Comparison of ENCODE assay signal across 9 cellular contexts in genomic region chr6:79663655-79664054, GRCh38. TPM values are rescaled to one million over a fixed set of nuclear protein-coding genes. Genes with fewer than 3 reads are reported as not detected.
DNase-seq lines count a peak whose midpoint lies in the region; TF ChIP-seq lines count a peak whose summit lies in the region.
"Not testable (repeated sequence)": the region's sequence is repeated elsewhere in the genome, so short reads cannot be mapped to it uniquely, and the experiment has no call there.
"Had no signal": no experiment of that assay in that cellular context is flagged by ENCODE, and none has a peak within 500 bp of the region (broad histone marks: within the 10 kb centered on the region; RNA-seq: fewer than 3 reads in every experiment).

No MANE protein-coding gene starts in this region.

- TF ChIP-seq CTCF in colonic mucosa (IDR thresholded peaks at IDR 0.05); thyroid gland (IDR thresholded peaks at IDR 0.05): not testable (repeated sequence)

- not testable (repeated sequence) for H3K36me3 ChIP-seq in NT2/D1 (ENCODE audit: insufficient read depth, insufficient read length, low read length); colonic mucosa; mucosa of stomach (ENCODE audit: control insufficient read depth, insufficient read depth, low read length); thyroid gland

- H3K9me3 ChIP-seq in NT2/D1 (ENCODE audit: insufficient read depth, low read length); colonic mucosa; mucosa of stomach (ENCODE audit: control insufficient read depth, low read length); thyroid gland: not testable (repeated sequence)

- not testable (repeated sequence) for H3K9me3 Mint-ChIP-seq in activated CD4-positive, alpha-beta memory T cell treated with anti-CD3 and anti-CD28 coated beads for 36 hours

- H3K9ac ChIP-seq in NT2/D1 (ENCODE audit: insufficient read length, low read depth); colonic mucosa (ENCODE audit: low read depth in 2 of 2, low read length in 2 of 2): not testable (repeated sequence)
- peak overlapping the region; percentile 17 for H3K9ac ChIP-seq in mucosa of stomach (ENCODE audit: low read length)

- CTCF ChIA-PET in activated CD4-positive, alpha-beta memory T cell treated with anti-CD3 and anti-CD28 coated beads for 36 hours (lab: Charles Lee), result not testable (repeated sequence)

- H3K4me1 Mint-ChIP-seq in activated CD4-positive, alpha-beta memory T cell treated with anti-CD3 and anti-CD28 coated beads for 36 hours (ENCODE audit: low read depth), result peaks cover 14% of the 10 kb centered on the region

- H3K27ac ChIP-seq in colonic mucosa, result not testable (repeated sequence)
- H3K27ac ChIP-seq in thyroid gland, result peak overlapping the region in 1 of 3 donors; percentile 25

- H3K4me3 Mint-ChIP-seq in activated CD4-positive, alpha-beta memory T cell treated with anti-CD3 and anti-CD28 coated beads for 36 hours, result not testable (repeated sequence)

- WGBS in thyroid gland, 2 donors, result 64 to 77% methylated on average over 5 to 6 of the region's 6 CpGs

- H3K4me1 ChIP-seq in NT2/D1 (ENCODE audit: insufficient read depth, insufficient read length); colonic mucosa: not testable (repeated sequence)
- H3K4me1 ChIP-seq in mucosa of stomach (ENCODE audit: control insufficient read depth, insufficient read depth, low read length), result peaks cover 46% of the 10 kb centered on the region
- H3K4me1 ChIP-seq in thyroid gland, result peaks cover 35 to 41% of the 10 kb centered on the region in 2 donors

- H3K27ac Mint-ChIP-seq in activated CD4-positive, alpha-beta memory T cell treated with anti-CD3 and anti-CD28 coated beads for 36 hours, result not testable (repeated sequence)

- not testable (repeated sequence) for H3K4me3 ChIP-seq in NT2/D1 (ENCODE audit: insufficient read length, low read depth); colonic mucosa; mucosa of stomach (ENCODE audit: low read length); thyroid gland (replicated peaks in 1 of 3)

- not testable (repeated sequence) for H3K27me3 Mint-ChIP-seq in activated CD4-positive, alpha-beta memory T cell treated with anti-CD3 and anti-CD28 coated beads for 36 hours

- DNase-seq in DMS153 (lab: John Stamatoyannopoulos, UW) (peak; percentile 88), NCI-H1417 (lab: John Stamatoyannopoulos, UW) (peak in 2 of 3 experiments; percentile 14 to 16), NT2/D1 (ENCODE audit: low read depth, low spot score) (peak; percentile 33), colonic mucosa (peak; percentile 79), islet precursor cell (peak; percentile 58), thyroid gland (peak; percentile 24 to 32)
- DNase-seq in activated CD4-positive, alpha-beta memory T cell treated with anti-CD3 and anti-CD28 coated beads for 36 hours, result peak; percentile 13

- H3K36me3 Mint-ChIP-seq in activated CD4-positive, alpha-beta memory T cell treated with anti-CD3 and anti-CD28 coated beads for 36 hours, result not testable (repeated sequence)

- intact Hi-C loops in activated CD4-positive, alpha-beta memory T cell treated with anti-CD3 and anti-CD28 coated beads for 36 hours (cut with micrococcal nuclease); colonic mucosa (cut with DNase I); thyroid gland (cut with DNase I): not testable (repeated sequence)

- not testable (repeated sequence) for H3K27me3 ChIP-seq in NT2/D1 (ENCODE audit: insufficient read depth, insufficient read length); colonic mucosa; mucosa of stomach (ENCODE audit: control insufficient read depth, insufficient read depth, low read length); thyroid gland

- POLR2A ChIA-PET in activated CD4-positive, alpha-beta memory T cell treated with anti-CD3 and anti-CD28 coated beads for 36 hours (lab: Charles Lee), result not testable (repeated sequence)

- not testable (repeated sequence) for TF ChIP-seq POLR2A in thyroid gland (IDR thresholded peaks at IDR 0.05)

RNA-seq across cellular contexts. Expression of gene SH3BGRL2, which starts 32.5 kb away (rescaled TPM):
- under 1 TPM; 0.05 to 0.12 TPM for total RNA-seq in activated CD4-positive, alpha-beta memory T cell treated with anti-CD3 and anti-CD28 coated beads for 36 hours
- 100 to 1,000 TPM in 1 of 2 donors, 10 to 100 TPM in 1; 95.4 to 145 TPM for total RNA-seq in colonic mucosa
- 100 to 1,000 TPM; 170 to 225 (median 183) TPM for total RNA-seq in thyroid gland
- total RNA-seq: natural killer cell treated with Interleukin-12 subunit alpha and Interleukin-12 subunit beta and Interleukin-15 and Interleukin-18, amount 100 ng/mL, for 72 hours had no signal

Comparison
In these comparisons a context has a peak if more than half of its experiments do, and no peak if none do; other contexts are left out.
1. DNase-seq: peak in every context shown above with its lines; median percentile 88 in DMS153; 79 in colonic mucosa; 58 in islet precursor cell; 33 in NT2/D1; 28 in thyroid gland; 15 in NCI-H1417; 13 in activated CD4-positive, alpha-beta memory T cell treated with anti-CD3 and anti-CD28 coated beads for 36 hours.
2. RNA of gene SH3BGRL2, which starts 32.5 kb away (total RNA-seq): 170 to 225 TPM in thyroid gland and 95.4 to 145 TPM in colonic mucosa; 0.05 to 0.12 TPM in activated CD4-positive, alpha-beta memory T cell treated with anti-CD3 and anti-CD28 coated beads for 36 hours; every median in the first group is over 10 times any median in the second.